8 cellular contexts compared by ENCODE assay signal in genomic region chr20:35619196-35620095, GRCh38. TPM values are rescaled to one million over a fixed set of nuclear protein-coding genes. Genes with fewer than 3 reads are reported as not detected.
A peak's percentile ranks its signal among the peaks of the same experiment; 100 is the strongest.
DNase-seq lines count a peak whose midpoint lies in the region; ATAC-seq, FAIRE-seq and TF ChIP-seq lines count a peak whose summit lies in the region.

No MANE protein-coding gene starts in this region.

- no peaks in the 10 kb centered on the region for H3K9me3 ChIP-seq in HepG2 (ENCODE audit: low read length)

- TF ChIP-seq CTCF in GM12872 (IDR thresholded peaks at IDR 0.05; ENCODE audit: insufficient read depth, low read depth, low read length) (peak; percentile 82), HepG2 (CRISPR knock-in tag; IDR thresholded peaks at IDR 0.05) (peak; percentile 93)

- 9% methylated on average over 46 of the region's 49 CpGs for WGBS in HepG2 (ENCODE audit: low lambda C conversion rate)

- peaks cover 15% of the 10 kb centered on the region for H3K79me2 ChIP-seq in HepG2 (ENCODE audit: insufficient read depth, low read length)

- in situ Hi-C loops in HepG2 (cut with HindIII; ENCODE audit: extremely low pct_ligation_motif_present, low pct_unique_long_range_greater_than_20kb): loop anchor here (5.0 kb wide), 1 partner anchor 43 kb away; the partner anchor contains the start of genes CPNE1 and RBM12

- peak overlapping the region; percentile 85; the same call in 1 of the 2 replicates for H3K9ac ChIP-seq in HepG2 (ENCODE audit: insufficient read depth, low read depth, low read length)

- H3K27me3 ChIP-seq in HepG2 (ENCODE audit: control insufficient read depth in 1 of 2, insufficient read depth in 2 of 2, low read length in 2 of 2): peaks cover 0 to 7% of the 10 kb centered on the region in 2 experiments; a peak in 1 of 5 replicates

- H3K27ac ChIP-seq in HepG2 (ENCODE audit: extremely low read length, insufficient read depth, low read length): peak overlapping the region; percentile 0

- CTCF ChIA-PET in HepG2 (lab: Yijun Ruan, JAX; ENCODE audit: low intra/inter-chr PET ratio, low total read pairs): interaction anchor here (0.8 kb wide), 1 partner anchor 51 kb away, joined by 4 read pairs; no protein-coding TSS in a partner anchor

- peaks cover 5 to 14% of the 10 kb centered on the region in 2 experiments for H3K36me3 ChIP-seq in HepG2 (replicated peaks in 1 of 2; ENCODE audit: control insufficient read depth in 1 of 2, insufficient read depth in 2 of 2, low read length in 2 of 2)

- H2AFZ ChIP-seq in HepG2 (ENCODE audit: low read length): no peak overlapping the region

- H4K20me1 ChIP-seq in HepG2 (ENCODE audit: insufficient read depth, low read length): no peaks in the 10 kb centered on the region; the same call in 1 of the 2 replicates

- POLR2A ChIA-PET in HepG2 (lab: Yijun Ruan, JAX): interaction anchor here (0.6 to 6.7 kb wide), 26 partner anchors 11 to 335 kb away, joined by 3 to 152 read pairs (median 4); partner anchors contain the start of genes CEP250, CPNE1, EIF6 and ERGIC3

- H3K4me2 ChIP-seq in HepG2 (ENCODE audit: low read depth, low read length): peak overlapping the region; percentile 97

- TF ChIP-seq RAD21 in HepG2 (CRISPR knock-in tag; IDR thresholded peaks at IDR 0.05): peak; percentile 78

- FAIRE-seq in HepG2 (lab: Jason Lieb, UNC): peak; percentile 81

- H3K4me1 ChIP-seq in HepG2 (ENCODE audit: insufficient read depth, low read length): peaks cover 26% of the 10 kb centered on the region

- intact Hi-C loops in HepG2 (cut with micrococcal nuclease; ENCODE audit: unreplicated experiment): loop anchor here (5.0 kb wide), 3 partner anchors 52 to 123 kb away; partner anchors contain the start of genes ERGIC3 and RBM39

- TF ChIP-seq EP300 in HepG2 (IDR thresholded peaks at IDR 0.05; ENCODE audit: low read depth in 2 of 2, low read length in 2 of 2): peak in 1 of 2 experiments; percentile 32; a peak in 1 of 4 replicates
- TF ChIP-seq EP300 in HepG2 (CRISPR knock-in tag; IDR thresholded peaks at IDR 0.05; ENCODE audit: borderline replicate concordance): no peak

- ATAC-seq in HG02885 (IDR thresholded peaks at IDR 0.05; ENCODE audit: poor library complexity, unreplicated experiment): peak; percentile 37
- peak; percentile 49 to 57 for ATAC-seq in activated CD4-positive, CD25-positive, alpha-beta regulatory T cell treated with anti-CD3 and anti-CD28 coated beads, Interleukin-2, amount 50 U/mL, for 24 hours
- ATAC-seq in HepG2: peak; percentile 69

- BruUV-seq in HepG2 (replicated peaks; lab: Mats Ljungman, UMichigan): no TSS peak

- DNase-seq in NCI-H2196 treated with DMSO at 0.1 percent for 48 hours (lab: John Stamatoyannopoulos, UW; ENCODE audit: unreplicated experiment) (peak; percentile 81), cerebellum (ENCODE audit: low spot score) (peak; percentile 74), HepG2 (ENCODE audit: low spot score) (peak; percentile 94), A172 (ENCODE audit: low spot score) (no peak)
- DNase-seq in stimulated activated CD4-positive, alpha-beta T cell treated with anti-CD3 and anti-CD28 coated beads, Interleukin-4, amount 100 ng/mL, for 1 hour: peak; percentile 86

- TF ChIP-seq POLR2A in HepG2 (IDR thresholded peaks at IDR 0.05; ENCODE audit: insufficient read depth in 1 of 2, low read depth in 2 of 2, low read length in 2 of 2): peak in 1 of 2 experiments; percentile 74; a peak in 2 of 4 replicates

- H3K4me3 ChIP-seq in HepG2 (replicated peaks in 1 of 3; ENCODE audit: insufficient read depth in 1 of 3, low read depth in 2 of 3, low read length in 3 of 3): peak overlapping the region; percentile 59 to 96 (median 67)

TF ChIP-seq in HepG2, 621 proteins besides CTCF, POLR2A, EP300 and RAD21 (continues in another document):
- peak; percentile 86; the same call in 1 of the 2 replicates for TF ChIP-seq REL (CRISPR knock-in tag; conservative IDR thresholded peaks at IDR 0.05)
- TF ChIP-seq SRSF1 (optimal IDR thresholded peaks at IDR 0.05; ENCODE audit: low read depth, low read length): peak; percentile 84
- no peak for TF ChIP-seq EHMT2 (IDR thresholded peaks at IDR 0.05; ENCODE audit: borderline replicate concordance, low read depth, low read length)
- TF ChIP-seq ZNF772 (CRISPR knock-in tag; IDR thresholded peaks at IDR 0.05): peak; percentile 89

RNA-seq across cellular contexts. Expression of gene SPAG4, which starts 3.8 kb away (rescaled TPM):
- 0.64 TPM for total RNA-seq in cerebellum
- 2.5 and 5.8 TPM in 2 replicates for total RNA-seq in HepG2 (2016; rRNA removed; fragmentation: Illumina TruSeq; extraction: Trizol)
- 2.5 and 4.4 TPM in 2 replicates for total RNA-seq in HepG2 (2016; cell fraction: cytosol; rRNA removed; fragmentation: Illumina TruSeq; extraction: Trizol; ENCODE audit: low read depth)
- total RNA-seq in HepG2 (2016; cell fraction: insoluble cytoplasmic fraction; rRNA removed; fragmentation: Illumina TruSeq; extraction: Trizol): 4.1 and 5.3 TPM in 2 replicates
- 3.0 and 4.9 TPM in 2 replicates for total RNA-seq in HepG2 (2016; cell fraction: membrane; rRNA removed; fragmentation: Illumina TruSeq; extraction: Trizol)
- 3.3 and 6.5 TPM in 2 replicates for total RNA-seq in HepG2 (2016; cell fraction: nucleus; rRNA removed; fragmentation: Illumina TruSeq; extraction: Trizol)
- 137 and 149 TPM in 2 replicates for polyA plus RNA-seq in HepG2 (2011; rRNA removed)
- 115 and 170 TPM in 2 replicates for polyA plus RNA-seq in HepG2 (2011; cell fraction: cytosol; rRNA removed)
- polyA plus RNA-seq in HepG2 (2011; cell fraction: nucleus; rRNA removed): 334 and 438 TPM in 2 replicates
- polyA plus RNA-seq in HepG2 (2012): 64.5 and 105 TPM in 2 replicates
- polyA plus RNA-seq in HepG2 (2016; cell fraction: cytosol; fragmentation: Illumina TruSeq; extraction: Trizol; ENCODE audit: low read depth): 3.0 and 3.3 TPM in 2 replicates
- 2.3 and 4.7 TPM in 2 replicates for polyA plus RNA-seq in HepG2 (2016; cell fraction: insoluble cytoplasmic fraction; fragmentation: Illumina TruSeq; extraction: Trizol; ENCODE audit: low read depth)
- 3.0 TPM in 2 replicates for polyA plus RNA-seq in HepG2 (2016; cell fraction: membrane; fragmentation: Illumina TruSeq; extraction: Trizol; ENCODE audit: low read depth)
- 9.7 and 14.0 TPM in 2 replicates for polyA plus RNA-seq in HepG2 (2016; cell fraction: nucleus; fragmentation: Illumina TruSeq; extraction: Trizol; ENCODE audit: insufficient read depth, low read depth)
- polyA minus RNA-seq in HepG2 (2011; rRNA and poly(A)+ RNA removed; ENCODE audit: low replicate concordance): 2.7 and 72.2 TPM in 2 replicates
- polyA minus RNA-seq in HepG2 (2011; cell fraction: cytosol; rRNA and poly(A)+ RNA removed): 33.7 and 35.8 TPM in 2 replicates
- 26.8 and 32.9 TPM in 2 replicates for polyA minus RNA-seq in HepG2 (2011; cell fraction: nucleus; rRNA and poly(A)+ RNA removed)
- 1.5 and 7.1 TPM in 2 replicates for total RNA-seq in A172 (2014; rRNA removed; shearing (Covaris generic))

RNA-seq across cellular contexts. Expression of gene CPNE1, which starts 45.3 kb away (rescaled TPM):
- total RNA-seq in cerebellum: 56.9 TPM
- total RNA-seq in HepG2 (2016; rRNA removed; fragmentation: Illumina TruSeq; extraction: Trizol): 431 and 439 TPM in 2 replicates
- total RNA-seq in HepG2 (2016; cell fraction: cytosol; rRNA removed; fragmentation: Illumina TruSeq; extraction: Trizol; ENCODE audit: low read depth): 101 and 106 TPM in 2 replicates
- 375 and 428 TPM in 2 replicates for total RNA-seq in HepG2 (2016; cell fraction: insoluble cytoplasmic fraction; rRNA removed; fragmentation: Illumina TruSeq; extraction: Trizol)
- total RNA-seq in HepG2 (2016; cell fraction: membrane; rRNA removed; fragmentation: Illumina TruSeq; extraction: Trizol): 226 and 229 TPM in 2 replicates
- 227 and 285 TPM in 2 replicates for total RNA-seq in HepG2 (2016; cell fraction: nucleus; rRNA removed; fragmentation: Illumina TruSeq; extraction: Trizol)
- 369 and 408 TPM in 2 replicates for polyA plus RNA-seq in HepG2 (2011; rRNA removed)
- polyA plus RNA-seq in HepG2 (2011; cell fraction: cytosol; rRNA removed): 458 and 619 TPM in 2 replicates
- polyA plus RNA-seq in HepG2 (2011; cell fraction: nucleus; rRNA removed): 810 and 933 TPM in 2 replicates
- 457 and 478 TPM in 2 replicates for polyA plus RNA-seq in HepG2 (2012)
- 121 and 137 TPM in 2 replicates for polyA plus RNA-seq in HepG2 (2016; cell fraction: cytosol; fragmentation: Illumina TruSeq; extraction: Trizol; ENCODE audit: low read depth)
- 374 and 508 TPM in 2 replicates for polyA plus RNA-seq in HepG2 (2016; cell fraction: insoluble cytoplasmic fraction; fragmentation: Illumina TruSeq; extraction: Trizol; ENCODE audit: low read depth)
- 213 and 247 TPM in 2 replicates for polyA plus RNA-seq in HepG2 (2016; cell fraction: membrane; fragmentation: Illumina TruSeq; extraction: Trizol; ENCODE audit: low read depth)
- polyA plus RNA-seq in HepG2 (2016; cell fraction: nucleus; fragmentation: Illumina TruSeq; extraction: Trizol; ENCODE audit: insufficient read depth, low read depth): 541 and 549 TPM in 2 replicates
- 283 and 707 TPM in 2 replicates for polyA minus RNA-seq in HepG2 (2011; rRNA and poly(A)+ RNA removed; ENCODE audit: low replicate concordance)
- polyA minus RNA-seq in HepG2 (2011; cell fraction: cytosol; rRNA and poly(A)+ RNA removed): 243 and 283 TPM in 2 replicates
- polyA minus RNA-seq in HepG2 (2011; cell fraction: nucleus; rRNA and poly(A)+ RNA removed): 258 and 260 TPM in 2 replicates
- 194 and 195 TPM in 2 replicates for total RNA-seq in A172 (2014; rRNA removed; shearing (Covaris generic))

RNA-seq across cellular contexts. Expression of gene RBM12, which starts 45.3 kb away (rescaled TPM):
- total RNA-seq in cerebellum: 79.5 TPM
- total RNA-seq in HepG2 (2016; rRNA removed; fragmentation: Illumina TruSeq; extraction: Trizol): 104 and 111 TPM in 2 replicates
- total RNA-seq in HepG2 (2016; cell fraction: cytosol; rRNA removed; fragmentation: Illumina TruSeq; extraction: Trizol; ENCODE audit: low read depth): 14.8 and 16.3 TPM in 2 replicates
- 99.0 and 104 TPM in 2 replicates for total RNA-seq in HepG2 (2016; cell fraction: insoluble cytoplasmic fraction; rRNA removed; fragmentation: Illumina TruSeq; extraction: Trizol)
- total RNA-seq in HepG2 (2016; cell fraction: membrane; rRNA removed; fragmentation: Illumina TruSeq; extraction: Trizol): 35.0 and 42.5 TPM in 2 replicates
- 73.6 and 78.3 TPM in 2 replicates for total RNA-seq in HepG2 (2016; cell fraction: nucleus; rRNA removed; fragmentation: Illumina TruSeq; extraction: Trizol)
- 84.9 and 97.9 TPM in 2 replicates for polyA plus RNA-seq in HepG2 (2011; rRNA removed)
- polyA plus RNA-seq in HepG2 (2011; cell fraction: cytosol; rRNA removed): 68.6 and 77.9 TPM in 2 replicates
- polyA plus RNA-seq in HepG2 (2011; cell fraction: nucleus; rRNA removed): 101 and 129 TPM in 2 replicates
- 41.4 and 42.7 TPM in 2 replicates for polyA plus RNA-seq in HepG2 (2012)
- 1.7 and 2.2 TPM in 2 replicates for polyA plus RNA-seq in HepG2 (2016; cell fraction: cytosol; fragmentation: Illumina TruSeq; extraction: Trizol; ENCODE audit: low read depth)
- 58.1 and 68.5 TPM in 2 replicates for polyA plus RNA-seq in HepG2 (2016; cell fraction: insoluble cytoplasmic fraction; fragmentation: Illumina TruSeq; extraction: Trizol; ENCODE audit: low read depth)
- 8.8 and 10.1 TPM in 2 replicates for polyA plus RNA-seq in HepG2 (2016; cell fraction: membrane; fragmentation: Illumina TruSeq; extraction: Trizol; ENCODE audit: low read depth)
- 74.6 and 75.6 TPM in 2 replicates for polyA plus RNA-seq in HepG2 (2016; cell fraction: nucleus; fragmentation: Illumina TruSeq; extraction: Trizol; ENCODE audit: insufficient read depth, low read depth)
- polyA minus RNA-seq in HepG2 (2011; rRNA and poly(A)+ RNA removed; ENCODE audit: low replicate concordance): 373 and 464 TPM in 2 replicates
- polyA minus RNA-seq in HepG2 (2011; cell fraction: cytosol; rRNA and poly(A)+ RNA removed): 67.4 and 80.5 TPM in 2 replicates
- polyA minus RNA-seq in HepG2 (2011; cell fraction: nucleus; rRNA and poly(A)+ RNA removed): 128 and 140 TPM in 2 replicates
- 50.9 and 51.3 TPM in 2 replicates for total RNA-seq in A172 (2014; rRNA removed; shearing (Covaris generic))
